20 cellular contexts compared by ENCODE assay signal in the genomic region with DNA sequence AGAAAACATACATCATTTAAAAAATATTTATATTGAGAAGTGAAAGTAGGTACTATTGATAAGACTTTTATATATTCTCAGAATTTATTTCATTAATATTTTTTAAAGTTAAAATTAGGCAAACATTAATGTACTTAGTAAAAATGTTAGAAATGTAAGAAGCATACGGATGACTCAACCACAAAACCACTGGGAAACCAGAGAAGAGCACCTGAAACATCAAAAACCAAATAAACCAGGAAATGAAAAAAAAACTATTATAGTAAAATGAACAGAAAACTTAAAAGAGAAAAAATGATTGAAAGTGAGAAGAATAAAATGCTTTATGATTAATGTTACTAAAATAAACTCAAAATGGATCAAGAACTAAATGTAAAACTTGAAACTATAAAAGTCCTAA.
DNase-seq lines count a peak whose midpoint lies in the region; ATAC-seq, FAIRE-seq and TF ChIP-seq lines count a peak whose summit lies in the region.
"Had no signal": no experiment of that assay in that cellular context is flagged by ENCODE, and none has a peak within 500 bp of the region (broad histone marks: within the 10 kb centered on the region; RNA-seq: fewer than 3 reads in every experiment).

No MANE protein-coding gene starts in this region.

- H3K36me3 Mint-ChIP-seq in activated naive CD8-positive, alpha-beta T cell: no peaks in the 10 kb centered on the region
- no peaks in the 10 kb centered on the region for H3K36me3 Mint-ChIP-seq in activated naive CD8-positive, alpha-beta T cell treated with anti-CD3 and anti-CD28 coated beads, Interleukin-2, amount 50 U/mL, for 24 hours (ENCODE audit: low read depth)
- no peaks in the 10 kb centered on the region for H3K36me3 Mint-ChIP-seq in astrocyte (ENCODE audit: low read depth, unreplicated experiment)
- H3K36me3 Mint-ChIP-seq in stimulated activated memory B cell treated with anti-CD40 and anti-IgM and Interleukin-4, amounts not matched to agents 10 μg/mL and 1 μg/mL and 100 μg/mL, for 72 hours: no peaks in the 10 kb centered on the region
- H3K36me3 Mint-ChIP-seq: activated naive CD4-positive, alpha-beta T cell treated with anti-CD3 and anti-CD28 coated beads, Interleukin-2, amount 50 U/mL, for 72 hours; WTC11 had no signal

- no peak overlapping the region for H3K4me2 ChIP-seq in astrocyte (ENCODE audit: low read length)
- H3K4me2 ChIP-seq: hepatocyte had no signal

- H2AFZ ChIP-seq in astrocyte (ENCODE audit: low read depth, low read length): no peak overlapping the region
- H2AFZ ChIP-seq: hepatocyte had no signal

- H3K9me3 Mint-ChIP-seq in activated naive CD8-positive, alpha-beta T cell (ENCODE audit: low read depth): no peaks in the 10 kb centered on the region
- no peaks in the 10 kb centered on the region for H3K9me3 Mint-ChIP-seq in activated naive CD8-positive, alpha-beta T cell treated with anti-CD3 and anti-CD28 coated beads, Interleukin-2, amount 50 U/mL, for 24 hours
- H3K9me3 Mint-ChIP-seq in astrocyte (ENCODE audit: unreplicated experiment): no peaks in the 10 kb centered on the region
- H3K9me3 Mint-ChIP-seq in stimulated activated memory B cell treated with anti-CD40 and anti-IgM and Interleukin-4, amounts not matched to agents 10 μg/mL and 1 μg/mL and 100 μg/mL, for 72 hours: no peaks in the 10 kb centered on the region
- H3K9me3 Mint-ChIP-seq: activated naive CD4-positive, alpha-beta T cell treated with anti-CD3 and anti-CD28 coated beads, Interleukin-2, amount 50 U/mL, for 72 hours had no signal

- peak overlapping the region; percentile 51 for H3K4me3 Mint-ChIP-seq in activated naive CD8-positive, alpha-beta T cell
- H3K4me3 Mint-ChIP-seq in activated naive CD8-positive, alpha-beta T cell treated with anti-CD3 and anti-CD28 coated beads, Interleukin-2, amount 50 U/mL, for 24 hours: no peak overlapping the region
- H3K4me3 Mint-ChIP-seq in astrocyte (ENCODE audit: unreplicated experiment): no peak overlapping the region
- H3K4me3 Mint-ChIP-seq in stimulated activated memory B cell treated with anti-CD40 and anti-IgM and Interleukin-4, amounts not matched to agents 10 μg/mL and 1 μg/mL and 100 μg/mL, for 72 hours: peak overlapping the region; percentile 13
- H3K4me3 Mint-ChIP-seq: neural crest cell, WTC11 had no signal

- H4K20me1 ChIP-seq in astrocyte (ENCODE audit: insufficient read depth, low read length): no peaks in the 10 kb centered on the region

- H3K36me3 ChIP-seq in astrocyte (ENCODE audit: insufficient read depth, low read length): no peaks in the 10 kb centered on the region
- H3K36me3 ChIP-seq: cardiac muscle cell, suprapubic skin had no signal

- no peak for TF ChIP-seq CTCF in astrocyte (IDR thresholded peaks at IDR 0.05; ENCODE audit: insufficient read depth, low read depth, low read length)

- H3K4me3 ChIP-seq in astrocyte (ENCODE audit: insufficient read depth, low read depth, low read length): no peak overlapping the region
- H3K4me3 ChIP-seq: cardiac muscle cell, hepatocyte, suprapubic skin had no signal

- H3K4me1 Mint-ChIP-seq in activated naive CD8-positive, alpha-beta T cell (ENCODE audit: low read depth): peaks cover 19% of the 10 kb centered on the region
- peaks cover 28% of the 10 kb centered on the region for H3K4me1 Mint-ChIP-seq in activated naive CD8-positive, alpha-beta T cell treated with anti-CD3 and anti-CD28 coated beads, Interleukin-2, amount 50 U/mL, for 24 hours
- H3K4me1 Mint-ChIP-seq in astrocyte (ENCODE audit: low read depth, unreplicated experiment): peaks cover 28% of the 10 kb centered on the region
- peaks cover 29% of the 10 kb centered on the region for H3K4me1 Mint-ChIP-seq in stimulated activated memory B cell treated with anti-CD40 and anti-IgM and Interleukin-4, amounts not matched to agents 10 μg/mL and 1 μg/mL and 100 μg/mL, for 72 hours

- H3K27ac ChIP-seq in astrocyte (ENCODE audit: low read depth, low read length): no peak overlapping the region
- H3K27ac ChIP-seq: cardiac muscle cell, hepatocyte, suprapubic skin had no signal

- H3K4me1 ChIP-seq in astrocyte (ENCODE audit: insufficient read depth, low read length): peaks cover 4% of the 10 kb centered on the region
- H3K4me1 ChIP-seq: suprapubic skin had no signal

- peak overlapping the region; percentile 77 for H3K27ac Mint-ChIP-seq in activated naive CD8-positive, alpha-beta T cell
- no peak overlapping the region for H3K27ac Mint-ChIP-seq in activated naive CD8-positive, alpha-beta T cell treated with anti-CD3 and anti-CD28 coated beads, Interleukin-2, amount 50 U/mL, for 24 hours
- H3K27ac Mint-ChIP-seq in astrocyte (ENCODE audit: unreplicated experiment): no peak overlapping the region
- H3K27ac Mint-ChIP-seq in stimulated activated memory B cell treated with anti-CD40 and anti-IgM and Interleukin-4, amounts not matched to agents 10 μg/mL and 1 μg/mL and 100 μg/mL, for 72 hours: peak overlapping the region; percentile 7
- H3K27ac Mint-ChIP-seq: activated naive CD4-positive, alpha-beta T cell treated with anti-CD3 and anti-CD28 coated beads, Interleukin-2, amount 50 U/mL, for 72 hours; WTC11 had no signal

- no peaks in the 10 kb centered on the region for H3K79me2 ChIP-seq in astrocyte (ENCODE audit: insufficient read depth, low read length)
- H3K79me2 ChIP-seq: hepatocyte had no signal

- no peaks in the 10 kb centered on the region for H3K27me3 ChIP-seq in astrocyte (ENCODE audit: insufficient read depth, low read length)
- H3K27me3 ChIP-seq: cardiac muscle cell, hepatocyte, suprapubic skin had no signal

- no peak for FAIRE-seq in astrocyte (lab: Jason Lieb, UNC)

- DNase-seq in activated naive CD8-positive, alpha-beta T cell treated with anti-CD3 and anti-CD28 coated beads, Interleukin-2, amount 50 U/mL, for 24 hours: no peak
- DNase-seq in HT1080 (ENCODE audit: low read depth) (peak; percentile 11), astrocyte (ENCODE audit: low read depth) (peak; percentile 18), mesenteric fat pad (ENCODE audit: low spot score) (no peak), NCI-H187 treated with DMSO at 0.1 percent for 48 hours (lab: John Stamatoyannopoulos, UW) (no peak)
- DNase-seq: effector memory CD4-positive, alpha-beta T cell; NCI-H82; right cardiac atrium; RPMI8226; stimulated activated CD4-positive, alpha-beta T cell treated with anti-CD3 and anti-CD28 coated beads, Interleukin-1b, Interleukin-23, amount 100 ng/mL, for 48 hours; SW 1271 had no signal

- no peak overlapping the region for H3K9ac ChIP-seq in astrocyte (ENCODE audit: low read length)

- no peak for ATAC-seq in activated naive CD8-positive, alpha-beta T cell treated with anti-CD3 and anti-CD28 coated beads, Interleukin-2, amount 50 U/mL, for 24 hours
- ATAC-seq in stimulated activated memory B cell treated with anti-CD40 and anti-IgM and Interleukin-4, amounts not matched to agents 10 μg/mL and 1 μg/mL and 100 μg/mL, for 72 hours: no peak
- no peak for ATAC-seq in GM19452 (IDR thresholded peaks at IDR 0.05; ENCODE audit: unreplicated experiment)
- ATAC-seq: right cardiac atrium, WTC11 had no signal

- H3K9me3 ChIP-seq in astrocyte (ENCODE audit: insufficient read depth, low read depth, low read length): no peaks in the 10 kb centered on the region
- H3K9me3 ChIP-seq: suprapubic skin had no signal

- H3K27me3 Mint-ChIP-seq in activated naive CD8-positive, alpha-beta T cell: peaks cover 2% of the 10 kb centered on the region
- no peaks in the 10 kb centered on the region for H3K27me3 Mint-ChIP-seq in activated naive CD8-positive, alpha-beta T cell treated with anti-CD3 and anti-CD28 coated beads, Interleukin-2, amount 50 U/mL, for 24 hours
- no peaks in the 10 kb centered on the region for H3K27me3 Mint-ChIP-seq in astrocyte (ENCODE audit: low read depth, unreplicated experiment)
- H3K27me3 Mint-ChIP-seq in stimulated activated memory B cell treated with anti-CD40 and anti-IgM and Interleukin-4, amounts not matched to agents 10 μg/mL and 1 μg/mL and 100 μg/mL, for 72 hours: no peaks in the 10 kb centered on the region

Comparison
In these comparisons a context has a peak if more than half of its experiments do, and no peak if none do; other contexts are left out.
1. H3K27ac Mint-ChIP-seq: peak in activated naive CD8-positive, alpha-beta T cell (single experiment) and stimulated activated memory B cell treated with anti-CD40 and anti-IgM and Interleukin-4, amounts not matched to agents 10 μg/mL and 1 μg/mL and 100 μg/mL, for 72 hours (single experiment); none in activated naive CD8-positive, alpha-beta T cell treated with anti-CD3 and anti-CD28 coated beads, Interleukin-2, amount 50 U/mL, for 24 hours (single experiment) and astrocyte (single experiment).
2. H3K4me3 Mint-ChIP-seq: peak in activated naive CD8-positive, alpha-beta T cell (single experiment) and stimulated activated memory B cell treated with anti-CD40 and anti-IgM and Interleukin-4, amounts not matched to agents 10 μg/mL and 1 μg/mL and 100 μg/mL, for 72 hours (single experiment); none in activated naive CD8-positive, alpha-beta T cell treated with anti-CD3 and anti-CD28 coated beads, Interleukin-2, amount 50 U/mL, for 24 hours (single experiment) and astrocyte (single experiment).
3. DNase-seq: peak in HT1080 (single experiment) and astrocyte (single experiment); none in activated naive CD8-positive, alpha-beta T cell treated with anti-CD3 and anti-CD28 coated beads, Interleukin-2, amount 50 U/mL, for 24 hours (single experiment), mesenteric fat pad (single experiment) and NCI-H187 treated with DMSO at 0.1 percent for 48 hours (single experiment).